29 cellular contexts compared by ENCODE assay signal in genomic region chr5:133853972-133854371, GRCh38.
"Had no signal": no experiment of that assay in that cellular context is flagged by ENCODE, and none has a peak within 500 bp of the region (broad histone marks: within the 10 kb centered on the region; RNA-seq: fewer than 3 reads in every experiment).

No MANE protein-coding gene starts in this region.

- DNase-seq: activated CD4-positive, alpha-beta memory T cell treated with anti-CD3 and anti-CD28 coated beads, Interleukin-2, amount 10 ng/mL, durations not matched to agents 7 days and 5 days; activated CD4-positive, alpha-beta T cell treated with anti-CD3 and anti-CD28 coated beads, Interleukin-2, amount 10 ng/mL, durations not matched to agents 7 days and 5 days; activated CD4-positive, CD25-positive, alpha-beta regulatory T cell treated with anti-CD3 and anti-CD28 coated beads, Interleukin-2, amount 50 U/mL, for 72 hours; activated gamma-delta T cell treated with Interleukin-2 at 50 U/mL for 16 hours; activated naive CD4-positive, alpha-beta T cell treated with anti-CD3 and anti-CD28 coated beads, Interleukin-2, amount 50 U/mL, for 16 hours; activated T-cell treated with anti-CD3 and anti-CD28 coated beads, Interleukin-2, amount 50 U/mL, for 4 hours; amniotic stem cell; brain microvascular endothelial cell; caudate nucleus; effector CD4-positive, alpha-beta T cell; esophagus squamous epithelium; foreskin melanocyte; heart right ventricle; left ventricle myocardium superior; mucosa of descending colon; posterior cingulate gyrus; right cardiac atrium; spleen; stimulated activated naive CD4-positive, alpha-beta T cell treated with Interleukin-2 at 50 U/mL for 16 hours; T-helper 17 cell; T1000; uterus; WERI-Rb-1 had no signal

- H3K4me3 ChIP-seq: esophagus squamous epithelium, heart right ventricle, mucosa of descending colon, spleen, thoracic aorta, uterus had no signal

- H3K36me3 Mint-ChIP-seq: natural killer cell treated with Interleukin-12 subunit alpha and Interleukin-12 subunit beta and Interleukin-15 and Interleukin-18, amount 100 ng/mL, for 72 hours had no signal

- H3K9me3 ChIP-seq: mucosa of descending colon, thoracic aorta, uterus had no signal

- H3K4me1 ChIP-seq: spleen, uterus had no signal

- H3K27ac Mint-ChIP-seq: activated CD4-positive, alpha-beta memory T cell treated with anti-CD3 and anti-CD28 coated beads, Interleukin-2, amount 10 ng/mL, durations not matched to agents 7 days and 5 days; activated CD4-positive, alpha-beta T cell treated with anti-CD3 and anti-CD28 coated beads, Interleukin-2, amount 10 ng/mL, durations not matched to agents 7 days and 5 days; activated T-helper 17 cell treated with anti-CD3 and anti-CD28 coated beads, Interleukin-2, amount 50 U/mL, for 72 hours; dendritic cell treated with granulocyte-macrophage colony-stimulating factor and Interleukin-4, amounts not matched to agents 40 ng/mL and 50 ng/mL, for 4 days; natural killer cell treated with Interleukin-12 subunit alpha and Interleukin-12 subunit beta and Interleukin-15 and Interleukin-18, amount 100 ng/mL, for 72 hours; T-helper 17 cell; type B pancreatic cell had no signal

- H3K9me3 Mint-ChIP-seq: activated CD4-positive, alpha-beta T cell treated with anti-CD3 and anti-CD28 coated beads, Interleukin-2, amount 10 ng/mL, durations not matched to agents 7 days and 5 days; activated T-cell treated with anti-CD3 and anti-CD28 coated beads, Interleukin-2, amount 50 U/mL, for 4 hours; activated T-helper 17 cell treated with anti-CD3 and anti-CD28 coated beads, Interleukin-2, amount 50 U/mL, for 72 hours; natural killer cell treated with Interleukin-12 subunit alpha and Interleukin-12 subunit beta and Interleukin-15 and Interleukin-18, amount 100 ng/mL, for 72 hours had no signal

- ATAC-seq: activated T-cell treated with anti-CD3 and anti-CD28 coated beads, Interleukin-2, amount 50 U/mL, for 4 hours; activated T-helper 17 cell treated with anti-CD3 and anti-CD28 coated beads, Interleukin-2, amount 50 U/mL, for 72 hours; heart right ventricle; left ventricle myocardium superior; mucosa of descending colon; right cardiac atrium; T-helper 17 cell had no signal

- H3K36me3 ChIP-seq: brain microvascular endothelial cell, esophagus squamous epithelium, heart right ventricle, spleen, thoracic aorta, uterus, WERI-Rb-1 had no signal

- H3K27ac ChIP-seq: brain microvascular endothelial cell, epithelial cell of prostate, esophagus squamous epithelium, heart right ventricle, spleen, thoracic aorta, uterus, WERI-Rb-1 had no signal

- H3K4me1 Mint-ChIP-seq: activated CD4-positive, alpha-beta memory T cell treated with anti-CD3 and anti-CD28 coated beads, Interleukin-2, amount 10 ng/mL, durations not matched to agents 7 days and 5 days; activated CD4-positive, alpha-beta T cell treated with anti-CD3 and anti-CD28 coated beads, Interleukin-2, amount 10 ng/mL, durations not matched to agents 7 days and 5 days; activated T-helper 17 cell treated with anti-CD3 and anti-CD28 coated beads, Interleukin-2, amount 50 U/mL, for 72 hours; T-helper 17 cell had no signal

- H3K27me3 ChIP-seq: brain microvascular endothelial cell, heart right ventricle, uterus had no signal

- H3K4me3 Mint-ChIP-seq: activated CD4-positive, alpha-beta memory T cell treated with anti-CD3 and anti-CD28 coated beads, Interleukin-2, amount 10 ng/mL, durations not matched to agents 7 days and 5 days; activated CD4-positive, alpha-beta T cell treated with anti-CD3 and anti-CD28 coated beads, Interleukin-2, amount 10 ng/mL, durations not matched to agents 7 days and 5 days; activated T-cell treated with anti-CD3 and anti-CD28 coated beads, Interleukin-2, amount 50 U/mL, for 4 hours; activated T-helper 17 cell treated with anti-CD3 and anti-CD28 coated beads, Interleukin-2, amount 50 U/mL, for 72 hours; dendritic cell treated with granulocyte-macrophage colony-stimulating factor and Interleukin-4, amounts not matched to agents 40 ng/mL and 50 ng/mL, for 4 days; natural killer cell treated with Interleukin-12 subunit alpha and Interleukin-12 subunit beta and Interleukin-15 and Interleukin-18, amount 100 ng/mL, for 72 hours; T-helper 17 cell; type B pancreatic cell had no signal
